ENCODE assay signal across 8 cellular contexts in the genomic region with DNA sequence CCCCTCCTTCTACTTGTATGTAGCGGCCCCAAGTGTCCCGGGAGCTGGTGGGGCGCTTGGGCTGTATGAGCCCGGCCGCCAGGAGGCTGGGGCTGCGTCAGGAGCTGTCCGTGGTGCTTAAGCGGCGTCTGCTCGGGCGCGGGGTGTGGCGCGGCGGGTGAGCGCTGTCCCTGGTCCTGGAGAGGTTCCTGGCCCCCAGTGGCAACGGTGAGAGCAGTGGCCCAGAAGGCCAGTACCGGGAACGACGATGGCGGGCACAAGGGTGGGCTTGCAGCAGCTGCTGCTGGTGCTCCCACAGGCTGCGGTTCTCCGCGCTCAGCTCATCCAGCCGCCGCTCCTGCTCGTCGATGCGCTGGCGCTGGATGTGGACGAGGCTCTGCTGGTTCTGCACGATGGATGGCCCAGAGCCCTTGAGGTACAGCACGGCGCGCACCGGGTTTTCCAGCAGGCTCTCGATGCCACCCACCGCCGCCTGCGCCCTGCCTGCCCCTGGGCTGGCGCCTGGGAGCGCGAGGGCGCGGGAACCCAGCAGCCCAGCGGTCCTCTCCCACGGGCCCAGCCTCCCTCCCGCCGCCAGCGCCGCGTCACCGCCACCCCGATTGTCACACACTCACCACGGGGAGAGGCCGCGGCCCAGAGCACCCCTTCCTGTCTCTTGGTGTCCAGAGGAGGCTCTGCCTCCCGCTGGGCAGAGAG. TPM values are rescaled to one million over a fixed set of nuclear protein-coding genes. Genes with fewer than 3 reads are reported as not detected.
DNase-seq lines count a peak whose midpoint lies in the region; ATAC-seq and TF ChIP-seq lines count a peak whose summit lies in the region.

No MANE protein-coding gene starts in this region.

- H3K27me3 ChIP-seq in A673 (replicated peaks; ENCODE audit: insufficient read depth, low read depth, low read length, poor library complexity) (peaks cover 56% of the 10 kb centered on the region), upper lobe of left lung (no peaks in the 10 kb centered on the region)

- 9 to 15% methylated on average over 13 to 26 of the region's 58 CpGs for WGBS in upper lobe of left lung, 2 donors

- BruUV-seq in A673 (replicated peaks; lab: Mats Ljungman, UMichigan): no TSS peak

- H3K4me3 ChIP-seq in A673 (ENCODE audit: low read depth, low read length, poor library complexity, severe bottlenecking) (no peak overlapping the region), upper lobe of left lung (no peak overlapping the region)

- intact Hi-C loops in A673 (cut with micrococcal nuclease; ENCODE audit: unreplicated experiment): no loop called here
- intact Hi-C loops in Right ventricle myocardium inferior (cut with DNase I): no loop called here
- intact Hi-C loops in posterior cingulate gyrus (cut with DNase I): no loop called here

- CTCF ChIA-PET in A673 (lab: Charles Lee) (no interaction called here), HEK293T (lab: Yijun Ruan, JAX) (no interaction called here)

- TF ChIP-seq CTCF in A673 (conservative IDR thresholded peaks at IDR 0.05; ENCODE audit: low read depth, low read length): no peak
- TF ChIP-seq CTCF in upper lobe of left lung (IDR thresholded peaks at IDR 0.05): peak in 2 of 6 experiments; percentile 7 to 14

- H3K9me3 ChIP-seq in A673 (ENCODE audit: low read depth, low read length, poor library complexity, severe bottlenecking): no peaks in the 10 kb centered on the region
- no peaks in the 10 kb centered on the region for H3K9me3 ChIP-seq in upper lobe of left lung

- H3K4me1 ChIP-seq in A673 (ENCODE audit: insufficient read depth, low read length, poor library complexity, severe bottlenecking): no peaks in the 10 kb centered on the region
- H3K4me1 ChIP-seq in upper lobe of left lung: peaks cover 0 to 8% (median 0%) of the 10 kb centered on the region in 4 donors

- no peak overlapping the region for H3K27ac ChIP-seq in A673 (ENCODE audit: low read depth, low read length, poor library complexity, severe bottlenecking)
- no peak overlapping the region for H3K27ac ChIP-seq in upper lobe of left lung

- TF ChIP-seq EP300 in upper lobe of left lung (IDR thresholded peaks at IDR 0.05): no peak

- POLR2A ChIA-PET in A673 (lab: Charles Lee; ENCODE audit: low non-redundant PET): no interaction called here
- POLR2A ChIA-PET in HEK293T (lab: Yijun Ruan, JAX): no interaction called here

- H3K36me3 ChIP-seq in A673 (ENCODE audit: insufficient read depth, low read length, poor library complexity, severe bottlenecking): no peaks in the 10 kb centered on the region
- no peaks in the 10 kb centered on the region for H3K36me3 ChIP-seq in upper lobe of left lung

- DNase-seq in A673 (ENCODE audit: low spot score) (peak; percentile 81), HEK293T (ENCODE audit: extremely low spot score) (peak; percentile 80), SW480 (ENCODE audit: low spot score) (peak; percentile 42), Right ventricle myocardium inferior (ENCODE audit: missing footprints) (peak; percentile 82), posterior cingulate gyrus (peak in 8 of 10 donors; percentile 29 to 91 (median 58)), upper lobe of left lung (peak; percentile 64 to 95), cerebellar nuclear complex (lab: John Stamatoyannopoulos, UW) (no peak)
- DNase-seq in activated naive CD4-positive, alpha-beta T cell treated with anti-CD3 and anti-CD28 coated beads, Interleukin-2, amount 50 U/mL, for 16 hours: peak; percentile 73

- peak; percentile 96 for ATAC-seq in Right ventricle myocardium inferior
- peak; percentile 95 to 96 for ATAC-seq in upper lobe of left lung (ENCODE audit: low FRiP score in 2 of 2)

- no peak for TF ChIP-seq POLR2A in upper lobe of left lung (IDR thresholded peaks at IDR 0.05)

TF ChIP-seq in HEK293T, 16 proteins besides CTCF, POLR2A, EP300 and RAD21:
- TF ChIP-seq TARDBP (IDR thresholded peaks at IDR 0.05) (no peak), SUZ12 (IDR thresholded peaks at IDR 0.05) (no peak), L3MBTL2 (conservative IDR thresholded peaks at IDR 0.05) (no peak)
TF ChIP-seq in HEK293T: peak in this region for 0.

RNA-seq across cellular contexts. Expression of a gene that starts 41.9 kb away (rescaled TPM):
- 187 and 196 TPM in 2 replicates for total RNA-seq in A673 (2021)
- 64.1 TPM for total RNA-seq in Right ventricle myocardium inferior
- total RNA-seq in upper lobe of left lung: 10 to 100 TPM; 19.1 to 62.8 (median 29.8) TPM

RNA-seq across cellular contexts. Expression of a gene that starts 59.6 kb away (rescaled TPM):
- total RNA-seq in A673 (2021) (37.8 and 39.2 TPM in 2 replicates), Right ventricle myocardium inferior (11.4 TPM), upper lobe of left lung (100 to 1,000 TPM in 1 of 6 donors, 10 to 100 TPM in 5; 34.0 to 388 (median 41.0) TPM)

Comparison
In these comparisons a context has a peak if more than half of its experiments do, and no peak if none do; other contexts are left out.
1. DNase-seq: peak in A673 (single experiment), HEK293T (single experiment), SW480 (single experiment), activated naive CD4-positive, alpha-beta T cell treated with anti-CD3 and anti-CD28 coated beads, Interleukin-2, amount 50 U/mL, for 16 hours (single experiment), Right ventricle myocardium inferior (single experiment), posterior cingulate gyrus (8 of 10) and upper lobe of left lung (2 of 2); none in cerebellar nuclear complex (0 of 2).